Comparison of ENCODE assay signal across 5 cellular contexts in genomic region chr12:109219938-109220337, GRCh38.
"Had no signal": no experiment of that assay in that cellular context is flagged by ENCODE, and none has a peak within 500 bp of the region (broad histone marks: within the 10 kb centered on the region; RNA-seq: fewer than 3 reads in every experiment).

No MANE protein-coding gene starts in this region.

- DNase-seq: H9, HCEC 1CT, IMR-90 had no signal

- ATAC-seq: GM23338, K562 had no signal

- H3K4me3 ChIP-seq: GM23338, K562 had no signal
